Comparison of ENCODE assay signal across 22 cellular contexts in genomic region chr2:11983401-11983800, GRCh38.
"Had no signal": no experiment of that assay in that cellular context is flagged by ENCODE, and none has a peak within 500 bp of the region (broad histone marks: within the 10 kb centered on the region; RNA-seq: fewer than 3 reads in every experiment).

No MANE protein-coding gene starts in this region.

- H3K27ac Mint-ChIP-seq: dendritic cell treated with granulocyte-macrophage colony-stimulating factor and Interleukin-4, amounts not matched to agents 40 ng/mL and 50 ng/mL, for 4 days; effector memory CD8-positive, alpha-beta T cell; endodermal cell; mesothelial cell of epicardium had no signal

- H3K9me3 Mint-ChIP-seq: dendritic cell treated with granulocyte-macrophage colony-stimulating factor and Interleukin-4, amounts not matched to agents 40 ng/mL and 50 ng/mL, for 4 days; effector memory CD8-positive, alpha-beta T cell; endodermal cell had no signal

- DNase-seq: colonic mucosa; cortex of kidney; effector CD8-positive, alpha-beta T cell; effector memory CD8-positive, alpha-beta T cell; endodermal cell; erythroblast; foreskin fibroblast; foreskin melanocyte; gastrocnemius medialis; glutamatergic neuron; heart right ventricle; hippocampal formation; left cardiac atrium; left lung; left ventricle myocardium superior; lower lobe of right lung; mesenchymal stem cell; mucosa of descending colon had no signal

- H3K27ac ChIP-seq: colonic mucosa, epithelial cell of prostate, gastrocnemius medialis, heart right ventricle, left lung, lower lobe of right lung had no signal

- H3K36me3 Mint-ChIP-seq: mesothelial cell of epicardium had no signal

- H3K4me1 ChIP-seq: colonic mucosa, gastrocnemius medialis, left lung, lower lobe of right lung had no signal

- H3K4me1 Mint-ChIP-seq: endodermal cell had no signal

- H3K4me3 ChIP-seq: colonic mucosa, gastrocnemius medialis, heart right ventricle, left lung, lower lobe of right lung, mucosa of descending colon had no signal

- H3K36me3 ChIP-seq: colonic mucosa, gastrocnemius medialis, heart right ventricle, left lung, lower lobe of right lung had no signal

- H3K9me3 ChIP-seq: colonic mucosa, gastrocnemius medialis, lower lobe of right lung, mucosa of descending colon had no signal

- H3K4me3 Mint-ChIP-seq: dendritic cell treated with granulocyte-macrophage colony-stimulating factor and Interleukin-4, amounts not matched to agents 40 ng/mL and 50 ng/mL, for 4 days; effector memory CD8-positive, alpha-beta T cell; endodermal cell; mesothelial cell of epicardium had no signal

- ATAC-seq: effector memory CD8-positive, alpha-beta T cell; esophagus mucosa; gastrocnemius medialis; heart right ventricle; left cardiac atrium; left lung; left ventricle myocardium superior; lower lobe of right lung; mucosa of descending colon had no signal

- H3K27me3 ChIP-seq: colonic mucosa, heart right ventricle, left lung had no signal
